ENCODE assay signal across 10 cellular contexts in the genomic region with DNA sequence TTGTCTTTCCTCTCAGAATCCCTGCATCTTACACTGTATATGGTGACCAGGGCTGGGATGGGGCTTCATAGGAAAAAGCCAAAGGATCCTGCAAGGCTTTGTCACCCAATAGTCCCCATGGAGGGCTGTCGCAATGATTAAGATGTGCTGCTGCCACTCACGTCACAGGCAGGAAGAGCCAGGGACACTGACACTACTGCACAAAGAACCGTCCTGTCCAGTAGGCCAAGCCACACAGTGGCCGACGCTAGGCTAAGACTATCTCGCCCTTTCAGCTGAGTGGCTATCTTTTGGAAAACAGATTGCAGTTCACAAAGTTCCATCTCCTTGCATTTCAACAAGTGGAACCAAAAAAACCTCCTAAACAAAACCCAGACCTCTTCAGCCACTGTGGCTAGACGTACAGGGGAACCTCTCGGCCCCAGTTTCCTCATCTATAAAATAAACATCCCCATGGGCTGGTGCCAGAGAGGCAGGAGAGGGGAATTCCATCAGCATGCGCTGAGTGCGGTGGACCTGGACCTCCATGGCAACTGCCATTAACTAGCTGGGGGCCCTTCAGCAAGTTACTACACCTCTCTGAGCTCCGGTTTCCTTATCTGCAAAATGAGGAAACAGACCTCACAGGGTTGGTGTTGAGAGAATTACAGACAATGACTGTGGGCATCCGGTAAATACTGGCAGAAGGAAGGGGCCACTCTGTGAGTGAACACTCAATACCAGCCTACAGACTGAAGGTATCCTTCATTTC. TPM values are rescaled to one million over a fixed set of nuclear protein-coding genes. Genes with fewer than 3 reads are reported as not detected.
A peak's percentile ranks its signal among the peaks of the same experiment; 100 is the strongest.
DNase-seq lines count a peak whose midpoint lies in the region; ATAC-seq, FAIRE-seq and TF ChIP-seq lines count a peak whose summit lies in the region.
"Had no signal": no experiment of that assay in that cellular context is flagged by ENCODE, and none has a peak within 500 bp of the region (broad histone marks: within the 10 kb centered on the region; RNA-seq: fewer than 3 reads in every experiment).

No MANE protein-coding gene starts in this region.

- TF ChIP-seq CTCF in Loucy (conservative IDR thresholded peaks at IDR 0.05; ENCODE audit: low read length) (no peak), astrocyte (IDR thresholded peaks at IDR 0.05; ENCODE audit: insufficient read depth, low read depth, low read length) (no peak), foreskin fibroblast (IDR thresholded peaks at IDR 0.05; ENCODE audit: low read depth, low read length) (no peak), BE2C (IDR thresholded peaks at IDR 0.05; ENCODE audit: low read depth, low read length) (no peak)

- POLR2A ChIA-PET in activated CD4-positive, alpha-beta T cell treated with anti-CD3 and anti-CD28 coated beads for 36 hours (lab: Charles Lee) = interaction anchor here (0.8 kb wide), 1 partner anchor 15 kb away, joined by 3 read pairs; no protein-coding TSS in a partner anchor

- H3K9ac ChIP-seq in Loucy (ENCODE audit: low read depth, low read length, poor library complexity, severe bottlenecking) (peak overlapping the region; percentile 91), astrocyte (ENCODE audit: low read length) (no peak overlapping the region)

- H3K27ac Mint-ChIP-seq in activated CD4-positive, alpha-beta T cell treated with anti-CD3 and anti-CD28 coated beads for 36 hours = peak overlapping the region; percentile 87
- no peak overlapping the region for H3K27ac Mint-ChIP-seq in astrocyte (ENCODE audit: unreplicated experiment)

- DNase-seq in activated CD4-positive, alpha-beta T cell treated with anti-CD3 and anti-CD28 coated beads for 36 hours = peak; percentile 50
- no peak for DNase-seq in activated CD4-positive, alpha-beta T cell treated with anti-CD3 and anti-CD28 coated beads, Interleukin-2, amount 50 U/mL, for 4 hours
- DNase-seq in astrocyte (ENCODE audit: low read depth) = peak; percentile 36
- DNase-seq in foreskin fibroblast = no peak
- DNase-seq in NCI-H1436 (lab: John Stamatoyannopoulos, UW) = no peak
- no peak for DNase-seq in BE2C

- H3K9me2 ChIP-seq in Loucy (replicated peaks; ENCODE audit: low read depth, low read length) = no peaks in the 10 kb centered on the region

- H3K79me2 ChIP-seq in Loucy (ENCODE audit: insufficient read depth, low read length) (peaks cover 93% of the 10 kb centered on the region), astrocyte (ENCODE audit: insufficient read depth, low read length) (peaks cover 99% of the 10 kb centered on the region)

- H3K4me1 ChIP-seq in Loucy (ENCODE audit: insufficient read depth, low read length, poor library complexity, severe bottlenecking) (peaks cover 85% of the 10 kb centered on the region), astrocyte (ENCODE audit: insufficient read depth, low read length) (peaks cover 18% of the 10 kb centered on the region), mononuclear cell (ENCODE audit: insufficient read depth, low read length) (peaks cover 95% of the 10 kb centered on the region), BE2C (no peaks in the 10 kb centered on the region)

- H3K27me3 ChIP-seq in Loucy (ENCODE audit: insufficient read depth, low read length, poor library complexity, severe bottlenecking) (no peaks in the 10 kb centered on the region), astrocyte (ENCODE audit: insufficient read depth, low read length) (no peaks in the 10 kb centered on the region), mononuclear cell (ENCODE audit: insufficient read depth, low read length) (no peaks in the 10 kb centered on the region), BE2C (no peaks in the 10 kb centered on the region)

- peak; percentile 85 for ATAC-seq in activated CD4-positive, alpha-beta T cell treated with anti-CD3 and anti-CD28 coated beads for 36 hours

- peak overlapping the region; percentile 64 for H3K4me3 Mint-ChIP-seq in activated CD4-positive, alpha-beta T cell treated with anti-CD3 and anti-CD28 coated beads for 36 hours
- no peak overlapping the region for H3K4me3 Mint-ChIP-seq in astrocyte (ENCODE audit: unreplicated experiment)

- peaks cover 28% of the 10 kb centered on the region for H3F3A ChIP-seq in Loucy (ENCODE audit: low read depth)

- no peaks in the 10 kb centered on the region for H3K9me3 Mint-ChIP-seq in activated CD4-positive, alpha-beta T cell treated with anti-CD3 and anti-CD28 coated beads for 36 hours (ENCODE audit: low read depth)
- H3K9me3 Mint-ChIP-seq in astrocyte (ENCODE audit: unreplicated experiment) = no peaks in the 10 kb centered on the region

- no peak for FAIRE-seq in astrocyte (lab: Jason Lieb, UNC)
- FAIRE-seq: A204.1 had no signal

- peaks cover 21% of the 10 kb centered on the region for H3K36me3 Mint-ChIP-seq in activated CD4-positive, alpha-beta T cell treated with anti-CD3 and anti-CD28 coated beads for 36 hours (ENCODE audit: low read depth)
- H3K36me3 Mint-ChIP-seq in astrocyte (ENCODE audit: low read depth, unreplicated experiment) = peaks cover 9% of the 10 kb centered on the region

- H3K4me3 ChIP-seq in Loucy (ENCODE audit: low read length, poor library complexity, severe bottlenecking) (peak overlapping the region; percentile 99), astrocyte (ENCODE audit: insufficient read depth, low read depth, low read length) (no peak overlapping the region), mononuclear cell (ENCODE audit: low read length) (peak overlapping the region; percentile 15), foreskin fibroblast (ENCODE audit: low read depth in 1 of 2, low read length in 2 of 2) (no peak overlapping the region), BE2C (ENCODE audit: low read depth, low read length) (no peak overlapping the region)
- H3K4me3 ChIP-seq: SK-N-MC had no signal

- H3K9me3 ChIP-seq in Loucy (ENCODE audit: insufficient read depth, low read depth, low read length) = no peaks in the 10 kb centered on the region
- no peaks in the 10 kb centered on the region for H3K9me3 ChIP-seq in astrocyte (ENCODE audit: insufficient read depth, low read depth, low read length)
- no peaks in the 10 kb centered on the region for H3K9me3 ChIP-seq in mononuclear cell (ENCODE audit: low read depth, low read length)
- no peaks in the 10 kb centered on the region for H3K9me3 ChIP-seq in BE2C

- intact Hi-C loops in activated CD4-positive, alpha-beta T cell treated with anti-CD3 and anti-CD28 coated beads for 36 hours (cut with DNase I, micrococcal nuclease) = loop anchor here in 1 of 2 experiments (1.0 to 5.0 kb wide), 3 partner anchors 8 to 44 kb away; no protein-coding TSS in a partner anchor

- H3K4me2 ChIP-seq in Loucy (ENCODE audit: low read depth, low read length, poor library complexity, severe bottlenecking) = peak overlapping the region; percentile 79
- H3K4me2 ChIP-seq in astrocyte (ENCODE audit: low read length) = peak overlapping the region; percentile 40

- H4K20me1 ChIP-seq in Loucy (ENCODE audit: insufficient read depth, low read length, poor library complexity, severe bottlenecking) = peaks cover 44% of the 10 kb centered on the region
- peaks cover 98% of the 10 kb centered on the region for H4K20me1 ChIP-seq in astrocyte (ENCODE audit: insufficient read depth, low read length)

- H3K27ac ChIP-seq in astrocyte (ENCODE audit: low read depth, low read length) = peak overlapping the region; percentile 19
- H3K27ac ChIP-seq: SK-N-MC had no signal

- CTCF ChIA-PET in activated CD4-positive, alpha-beta T cell treated with anti-CD3 and anti-CD28 coated beads for 36 hours (lab: Charles Lee) = interaction anchor here (0.7 kb wide), 1 partner anchor 135 kb away, joined by 3 read pairs; no protein-coding TSS in a partner anchor

- H3K36me3 ChIP-seq in Loucy (ENCODE audit: insufficient read depth, low read length) (peaks cover 11% of the 10 kb centered on the region; the same call in 1 of the 2 replicates), astrocyte (ENCODE audit: insufficient read depth, low read length) (peaks cover 2% of the 10 kb centered on the region), BE2C (no peaks in the 10 kb centered on the region)

- H2AFZ ChIP-seq in Loucy (ENCODE audit: low read length) (no peak overlapping the region), astrocyte (ENCODE audit: low read depth, low read length) (no peak overlapping the region)

- peaks cover 92% of the 10 kb centered on the region for H3K4me1 Mint-ChIP-seq in activated CD4-positive, alpha-beta T cell treated with anti-CD3 and anti-CD28 coated beads for 36 hours
- H3K4me1 Mint-ChIP-seq in astrocyte (ENCODE audit: low read depth, unreplicated experiment) = peaks cover 28% of the 10 kb centered on the region

- no peaks in the 10 kb centered on the region for H3K27me3 Mint-ChIP-seq in activated CD4-positive, alpha-beta T cell treated with anti-CD3 and anti-CD28 coated beads for 36 hours
- H3K27me3 Mint-ChIP-seq in astrocyte (ENCODE audit: low read depth, unreplicated experiment) = no peaks in the 10 kb centered on the region

RNA-seq across cellular contexts. Expression of gene CAPZB, which starts 8.7 kb away (rescaled TPM):
- total RNA-seq in activated CD4-positive, alpha-beta T cell treated with anti-CD3 and anti-CD28 coated beads for 36 hours = 100 to 1,000 TPM; 320 to 346 TPM
- 458 and 459 TPM in 2 replicates for total RNA-seq in astrocyte
- total RNA-seq in mononuclear cell = 128 TPM
- 161 TPM for polyA plus RNA-seq in BE2C (2012; ENCODE audit: insufficient read depth, insufficient read length, low read depth)

Comparison
In these comparisons a context has a peak if more than half of its experiments do, and no peak if none do; other contexts are left out.
1. DNase-seq: peak in activated CD4-positive, alpha-beta T cell treated with anti-CD3 and anti-CD28 coated beads for 36 hours (single experiment) and astrocyte (single experiment); none in activated CD4-positive, alpha-beta T cell treated with anti-CD3 and anti-CD28 coated beads, Interleukin-2, amount 50 U/mL, for 4 hours (0 of 2), foreskin fibroblast (0 of 2), NCI-H1436 (single experiment) and BE2C (single experiment).
2. H3K4me3 ChIP-seq: peak in Loucy (single experiment) and mononuclear cell (single experiment); none in astrocyte (single experiment), foreskin fibroblast (0 of 2) and BE2C (single experiment).